12 cellular contexts compared by ENCODE assay signal in the genomic region with DNA sequence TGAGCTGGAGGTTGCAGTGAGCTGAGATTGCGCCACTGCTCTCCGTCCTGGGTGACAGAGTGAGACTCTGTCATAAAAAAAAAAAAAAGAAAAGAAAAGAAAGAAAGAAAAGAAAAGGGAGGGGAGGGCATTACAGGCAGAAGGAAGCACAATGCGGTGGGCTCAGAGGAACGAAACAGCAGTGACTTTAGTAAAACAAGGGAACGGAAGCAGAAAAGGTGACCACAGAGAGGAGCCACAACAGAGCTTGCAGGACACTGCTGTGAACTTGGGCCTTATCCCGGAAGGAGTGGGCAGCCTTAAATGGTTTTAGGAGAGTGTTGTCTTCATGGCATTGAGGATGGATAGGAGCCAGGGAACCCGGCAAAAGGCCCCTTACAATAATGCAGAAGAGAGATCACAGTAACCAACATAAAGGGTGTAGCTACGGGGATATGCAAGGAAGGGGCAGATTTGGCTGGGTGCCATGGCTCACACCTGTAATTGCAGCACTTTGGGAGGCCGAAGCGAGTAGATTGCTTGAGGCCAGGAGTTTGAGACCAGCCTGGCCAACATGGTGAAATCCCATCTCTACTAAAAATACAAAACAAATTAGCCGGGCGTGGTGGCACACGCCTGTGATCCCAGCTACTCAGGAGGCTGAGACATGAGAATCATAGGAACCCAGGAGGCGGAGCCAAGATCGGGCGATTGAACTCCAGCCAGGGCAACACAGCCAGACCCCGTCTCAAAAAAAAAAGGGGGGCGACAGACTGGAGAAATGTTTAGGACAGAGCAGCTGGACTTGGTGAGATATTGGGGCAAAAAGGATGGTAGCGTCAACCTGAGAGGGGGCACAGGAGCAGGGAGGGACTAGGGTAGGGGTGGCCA.
DNase-seq lines count a peak whose midpoint lies in the region; ATAC-seq and TF ChIP-seq lines count a peak whose summit lies in the region.
"Had no signal": no experiment of that assay in that cellular context is flagged by ENCODE, and none has a peak within 500 bp of the region (broad histone marks: within the 10 kb centered on the region; RNA-seq: fewer than 3 reads in every experiment).

No MANE protein-coding gene starts in this region.

- no peak for TF ChIP-seq CTCF in nephron progenitor cell (IDR thresholded peaks at IDR 0.05)

- H3K36me3 Mint-ChIP-seq in CD4-positive, CD25-positive, alpha-beta regulatory T cell: no peaks in the 10 kb centered on the region
- H3K36me3 Mint-ChIP-seq in activated naive CD8-positive, alpha-beta T cell treated with anti-CD3 and anti-CD28 coated beads, Interleukin-2, amount 50 U/mL, for 24 hours (ENCODE audit: low read depth): no peaks in the 10 kb centered on the region
- no peaks in the 10 kb centered on the region for H3K36me3 Mint-ChIP-seq in nephron progenitor cell (ENCODE audit: low read depth)

- DNase-seq in CD4-positive, CD25-positive, alpha-beta regulatory T cell: no peak
- DNase-seq in activated naive CD8-positive, alpha-beta T cell treated with anti-CD3 and anti-CD28 coated beads, Interleukin-2, amount 50 U/mL, for 24 hours: no peak
- DNase-seq in nephron progenitor cell (no peak), NCI-H2196 treated with DMSO at 0.1 percent for 48 hours (lab: John Stamatoyannopoulos, UW; ENCODE audit: unreplicated experiment) (no peak), NCI-H2029 treated with DMSO at 0.1 percent for 48 hours (lab: John Stamatoyannopoulos, UW) (no peak)
- DNase-seq: C1 segment of cervical spinal cord, foreskin melanocyte, H9, PC-9 had no signal

- peaks cover 17% of the 10 kb centered on the region for H3K27me3 Mint-ChIP-seq in CD4-positive, CD25-positive, alpha-beta regulatory T cell
- H3K27me3 Mint-ChIP-seq in activated naive CD8-positive, alpha-beta T cell treated with anti-CD3 and anti-CD28 coated beads, Interleukin-2, amount 50 U/mL, for 24 hours: no peaks in the 10 kb centered on the region
- H3K27me3 Mint-ChIP-seq in nephron progenitor cell (ENCODE audit: low read depth, poor library complexity): peaks cover 71% of the 10 kb centered on the region

- H3K36me3 ChIP-seq in CD4-positive, CD25-positive, alpha-beta regulatory T cell (ENCODE audit: control insufficient read depth, insufficient read depth, low read length): no peaks in the 10 kb centered on the region
- H3K36me3 ChIP-seq in KOPT-K1 (ENCODE audit: insufficient read depth, low read length): no peaks in the 10 kb centered on the region

- ATAC-seq in CD4-positive, CD25-positive, alpha-beta regulatory T cell (ENCODE audit: low read depth in 2 of 2): no peak
- ATAC-seq in activated naive CD8-positive, alpha-beta T cell treated with anti-CD3 and anti-CD28 coated beads, Interleukin-2, amount 50 U/mL, for 24 hours: no peak
- ATAC-seq in HG03460 (IDR thresholded peaks at IDR 0.05; ENCODE audit: unreplicated experiment) (no peak), GM18858 (IDR thresholded peaks at IDR 0.05; ENCODE audit: unreplicated experiment) (no peak)

- H3K4me3 ChIP-seq in CD4-positive, CD25-positive, alpha-beta regulatory T cell (ENCODE audit: low read depth, low read length): no peak overlapping the region
- H3K4me3 ChIP-seq: PC-9 had no signal

- H3K27ac ChIP-seq in CD4-positive, CD25-positive, alpha-beta regulatory T cell (ENCODE audit: insufficient read depth, low read length, poor library complexity, severe bottlenecking): peak overlapping the region; percentile 79
- peak overlapping the region; percentile 61 for H3K27ac ChIP-seq in KOPT-K1 (ENCODE audit: low read depth, low read length, poor library complexity, severe bottlenecking)
- H3K27ac ChIP-seq: PC-9 had no signal

- H3K27ac Mint-ChIP-seq in CD4-positive, CD25-positive, alpha-beta regulatory T cell: peak overlapping the region; percentile 93 to 97 (median 95)
- peak overlapping the region; percentile 3 for H3K27ac Mint-ChIP-seq in activated naive CD8-positive, alpha-beta T cell treated with anti-CD3 and anti-CD28 coated beads, Interleukin-2, amount 50 U/mL, for 24 hours
- H3K27ac Mint-ChIP-seq in nephron progenitor cell: no peak overlapping the region

- H3K4me1 Mint-ChIP-seq in CD4-positive, CD25-positive, alpha-beta regulatory T cell: peaks cover 14 to 52% (median 35%) of the 10 kb centered on the region in 4 donors
- peaks cover 39% of the 10 kb centered on the region for H3K4me1 Mint-ChIP-seq in activated naive CD8-positive, alpha-beta T cell treated with anti-CD3 and anti-CD28 coated beads, Interleukin-2, amount 50 U/mL, for 24 hours
- peaks cover 52% of the 10 kb centered on the region for H3K4me1 Mint-ChIP-seq in nephron progenitor cell

- H3K4me1 ChIP-seq in CD4-positive, CD25-positive, alpha-beta regulatory T cell (ENCODE audit: control insufficient read depth, insufficient read depth, low read length, poor library complexity, severe bottlenecking): peaks cover 46% of the 10 kb centered on the region

- H3K4me3 Mint-ChIP-seq in CD4-positive, CD25-positive, alpha-beta regulatory T cell: peak overlapping the region; percentile 70 to 90 (median 77)
- peak overlapping the region; percentile 13 for H3K4me3 Mint-ChIP-seq in activated naive CD8-positive, alpha-beta T cell treated with anti-CD3 and anti-CD28 coated beads, Interleukin-2, amount 50 U/mL, for 24 hours
- H3K4me3 Mint-ChIP-seq in nephron progenitor cell: peak overlapping the region; percentile 57

- peaks cover 0 to 1% (median 0%) of the 10 kb centered on the region in 7 donors for H3K9me3 Mint-ChIP-seq in CD4-positive, CD25-positive, alpha-beta regulatory T cell
- no peaks in the 10 kb centered on the region for H3K9me3 Mint-ChIP-seq in activated naive CD8-positive, alpha-beta T cell treated with anti-CD3 and anti-CD28 coated beads, Interleukin-2, amount 50 U/mL, for 24 hours
- H3K9me3 Mint-ChIP-seq in nephron progenitor cell: no peaks in the 10 kb centered on the region

- no peaks in the 10 kb centered on the region for H3K27me3 ChIP-seq in CD4-positive, CD25-positive, alpha-beta regulatory T cell (ENCODE audit: control insufficient read depth, insufficient read depth, low read length)

- H3K9me3 ChIP-seq in CD4-positive, CD25-positive, alpha-beta regulatory T cell (ENCODE audit: control insufficient read depth in 2 of 2, low read length in 2 of 2): no peaks in the 10 kb centered on the region
- H3K9me3 ChIP-seq in KOPT-K1 (ENCODE audit: insufficient read depth, low read length, poor library complexity, severe bottlenecking): no peaks in the 10 kb centered on the region

Comparison
In these comparisons a context has a peak if more than half of its experiments do, and no peak if none do; other contexts are left out.
1. H3K4me3 Mint-ChIP-seq: peak in every context shown above with its lines; median percentile 77 in CD4-positive, CD25-positive, alpha-beta regulatory T cell; 57 in nephron progenitor cell; 13 in activated naive CD8-positive, alpha-beta T cell treated with anti-CD3 and anti-CD28 coated beads, Interleukin-2, amount 50 U/mL, for 24 hours.